7 cellular contexts compared by ENCODE assay signal in genomic region chr7:154579711-154580110, GRCh38.
"Had no signal": no experiment of that assay in that cellular context is flagged by ENCODE, and none has a peak within 500 bp of the region (broad histone marks: within the 10 kb centered on the region; RNA-seq: fewer than 3 reads in every experiment).

No MANE protein-coding gene starts in this region.

- H3K27ac ChIP-seq: HL-60, KMS-11 had no signal

- H3K9ac ChIP-seq: KMS-11 had no signal

- H3K27me3 Mint-ChIP-seq: IgD-negative memory B cell had no signal

- H3K4me1 Mint-ChIP-seq: IgD-negative memory B cell had no signal

- H3K27ac Mint-ChIP-seq: IgD-negative memory B cell had no signal

- DNase-seq: KBM-7, KG1 had no signal

- ATAC-seq: HepG2, K562 had no signal

- H3K4me2 ChIP-seq: KMS-11 had no signal

- H3K4me3 ChIP-seq: K562 had no signal
